In genomic region chr14:58427289-58428010, GRCh38 we compare ENCODE assay signal across 8 cellular contexts. TPM values are rescaled to one million over a fixed set of nuclear protein-coding genes. Genes with fewer than 3 reads are reported as not detected.
A peak's percentile ranks its signal among the peaks of the same experiment; 100 is the strongest.
DNase-seq lines count a peak whose midpoint lies in the region; ATAC-seq and TF ChIP-seq lines count a peak whose summit lies in the region.

Gene KIAA0586 (plus strand): TSS chr14:58427719. CDS start chr14:58428265, 546 bp downstream.
Gene TIMM9 (minus strand): TSS chr14:58427531. CDS start chr14:58411945, 15,586 bp downstream.

- H3K4me1 ChIP-seq in IMR-90 (ENCODE audit: control insufficient read depth, insufficient read depth, low read length), result no peaks in the 10 kb centered on the region
- peaks cover 24% of the 10 kb centered on the region for H3K4me1 ChIP-seq in mononuclear cell (ENCODE audit: insufficient read depth, low read length)

- peak within 1 kb of the TSS; percentile 97 for H3K4me2 ChIP-seq in IMR-90 (ENCODE audit: low read depth, low read length)

- H2BK20ac ChIP-seq in IMR-90 (ENCODE audit: low read depth, low read length), result peak within 1 kb of the TSS; percentile 96

- H3K9me3 ChIP-seq in IMR-90 (ENCODE audit: control insufficient read depth, insufficient read depth, low read length), result no peaks in the 10 kb centered on the region
- H3K9me3 ChIP-seq in mononuclear cell (ENCODE audit: low read depth, low read length), result no peaks in the 10 kb centered on the region

- WGBS in IMR-90 (ENCODE audit: extremely low coverage in 2 of 2, insufficient read length in 1 of 2), 2 experiments, result no CpG with 5 or more reads among the region's 32 CpGs

- BruUV-seq in IMR-90 (replicated peaks; lab: Mats Ljungman, UMichigan), result no TSS peak

- peak within 1 kb of the TSS; percentile 83 for H4K5ac ChIP-seq in IMR-90 (ENCODE audit: low read depth, low read length)

- in situ Hi-C loops in IMR-90 (cut with MboI; ENCODE audit: low sequenced_read_pairs), result no loop called here

- peak within 1 kb of the TSS; percentile 86 for H3K23ac ChIP-seq in IMR-90 (ENCODE audit: low read depth, low read length)

- peak within 1 kb of the TSS; percentile 95 for H2AFZ ChIP-seq in IMR-90 (replicated peaks; ENCODE audit: low read length, poor library complexity)

- H3K27ac ChIP-seq in IMR-90 (ENCODE audit: insufficient read depth, low read length), result peak within 1 kb of the TSS; percentile 93

- H2BK15ac ChIP-seq in IMR-90 (ENCODE audit: low read depth, low read length), result peak within 1 kb of the TSS; percentile 86

- peak; percentile 72; the same call in 1 of the 2 replicates for TF ChIP-seq POLR2A in IMR-90 (IDR thresholded peaks at IDR 0.05; ENCODE audit: low read depth, low read length)

- H3K9me1 ChIP-seq in IMR-90 (ENCODE audit: insufficient read depth, low read length), result no peaks in the 10 kb centered on the region

- peak within 1 kb of the TSS; percentile 88 for H3K18ac ChIP-seq in IMR-90 (ENCODE audit: low read depth, low read length)

- TF ChIP-seq CTCF in IMR-90 (conservative IDR thresholded peaks at IDR 0.05; ENCODE audit: low read depth, low read length), result no peak
- TF ChIP-seq CTCF in epithelial cell of esophagus (IDR thresholded peaks at IDR 0.05; ENCODE audit: insufficient read depth, low read depth, low read length, missing control alignments), result no peak

- no peaks in the 10 kb centered on the region for H4K20me1 ChIP-seq in IMR-90 (ENCODE audit: insufficient read depth, low read length)

- CTCF ChIA-PET in IMR-90 (lab: Yijun Ruan, JAX), result no interaction called here

- POLR2A ChIA-PET in IMR-90 (lab: Charles Lee; ENCODE audit: unreplicated experiment), result interaction anchor here (0.6 kb wide), 2 partner anchors 122 to 738 kb away, joined by 3 read pairs; no protein-coding TSS in a partner anchor

- 0 out of 2 replicates have a peak, but pooled peaks cover 2% of the 10 kb centered on the region for H3K36me3 ChIP-seq in IMR-90 (ENCODE audit: control insufficient read depth, insufficient read depth, low read length)

- dilution Hi-C loops in IMR-90 (cut with HindIII; ENCODE audit: low sequenced_read_pairs, unreplicated experiment), result no loop called here

- peak within 1 kb of the TSS; percentile 95 for H4K91ac ChIP-seq in IMR-90 (ENCODE audit: insufficient read depth, low read depth, low read length)

- H3K4ac ChIP-seq in IMR-90 (ENCODE audit: low read depth, low read length), result peak within 1 kb of the TSS; percentile 96

- H3K14ac ChIP-seq in IMR-90 (replicated peaks; ENCODE audit: low read depth, low read length), result peak within 1 kb of the TSS; percentile 97

- H3K27me3 ChIP-seq in IMR-90 (ENCODE audit: control insufficient read depth, insufficient read depth, low read length) (no peaks in the 10 kb centered on the region), mononuclear cell (ENCODE audit: insufficient read depth, low read length) (no peaks in the 10 kb centered on the region)

- peak within 1 kb of the TSS; percentile 84 for H2AK9ac ChIP-seq in IMR-90 (replicated peaks; ENCODE audit: low read depth, low read length, poor library complexity)

- H2BK120ac ChIP-seq in IMR-90 (ENCODE audit: low read depth, low read length), result peak within 1 kb of the TSS; percentile 97

- peak; percentile 86 for ATAC-seq in GM21528 (IDR thresholded peaks at IDR 0.05; ENCODE audit: low FRiP score, unreplicated experiment)
- peak; percentile 95 for ATAC-seq in IMR-90 (ENCODE audit: low read depth)

- intact Hi-C loops in IMR-90 (cut with micrococcal nuclease), result loop anchor here (2.0 kb wide), 1 partner anchor 129 kb away; the partner anchor contains the start of gene ARID4A

- H4K8ac ChIP-seq in IMR-90 (ENCODE audit: low read depth in 2 of 2, low read length in 2 of 2), result peak within 1 kb of the TSS; percentile 90 to 98

- H2BK5ac ChIP-seq in IMR-90 (ENCODE audit: low read depth, low read length, poor library complexity, severe bottlenecking), result peak within 1 kb of the TSS; percentile 96

- DNase-seq in DMS 273 (lab: John Stamatoyannopoulos, UW; ENCODE audit: unreplicated experiment) (peak; percentile 99), IMR-90 (peak; percentile 99), OCI-M1 (lab: John Stamatoyannopoulos, UW) (peak; percentile 96), activated T-cell treated with anti-CD3 and anti-CD28 coated beads for 24 hours (ENCODE audit: low read depth) (peak; percentile 95), epithelial cell of esophagus (ENCODE audit: low read depth) (peak; percentile 99)
- DNase-seq in stimulated activated CD8-positive, alpha-beta memory T cell treated with anti-CD3 and anti-CD28 coated beads, Interleukin-4, amount 100 ng/mL, for 1 hour (ENCODE audit: low read depth in 2 of 2, low spot score in 1 of 2), result peak; percentile 87 to 91

- H3K56ac ChIP-seq in IMR-90 (ENCODE audit: extremely low read depth, insufficient read depth, low read length), result peak within 1 kb of the TSS; percentile 99

- H3K9ac ChIP-seq in IMR-90 (ENCODE audit: low read depth, low read length), result peak within 1 kb of the TSS; percentile 98

- H3K79me1 ChIP-seq in IMR-90 (ENCODE audit: low read depth in 1 of 2, low read length in 2 of 2), result peaks cover 2 to 22% of the 10 kb centered on the region in 2 experiments; a peak in 2 of 4 replicates

- peak within 1 kb of the TSS; percentile 92 for H3K4me3 ChIP-seq in IMR-90 (ENCODE audit: insufficient read depth, low read depth, low read length)
- H3K4me3 ChIP-seq in epithelial cell of esophagus (ENCODE audit: low read length), result peak within 1 kb of the TSS; percentile 91
- peak within 1 kb of the TSS; percentile 79 for H3K4me3 ChIP-seq in mononuclear cell (ENCODE audit: low read length)

- no peak for TF ChIP-seq RAD21 in IMR-90 (IDR thresholded peaks at IDR 0.05; ENCODE audit: low read length)

- peak within 1 kb of the TSS; percentile 2; the same call in 1 of the 2 replicates for H2AK5ac ChIP-seq in IMR-90 (ENCODE audit: low read depth, low read length)

TF ChIP-seq in IMR-90, 13 proteins besides CTCF, POLR2A, EP300 and RAD21:
- peak; percentile 82 for TF ChIP-seq MXI1 (IDR thresholded peaks at IDR 0.05; ENCODE audit: borderline replicate concordance, low read depth, low read length)
- TF ChIP-seq MAFK (IDR thresholded peaks at IDR 0.05; ENCODE audit: low read depth, low read length), result no peak
- peak; percentile 47 for TF ChIP-seq RCOR1 (IDR thresholded peaks at IDR 0.05; ENCODE audit: insufficient replicate concordance, low read length)
- TF ChIP-seq CEBPB (IDR thresholded peaks at IDR 0.05; ENCODE audit: low read depth, low read length), result no peak
- no peak for TF ChIP-seq SMC3 (IDR thresholded peaks at IDR 0.05; ENCODE audit: low read depth, low read length)
- no peak for TF ChIP-seq FOS (IDR thresholded peaks at IDR 0.05; ENCODE audit: low read depth, low read length)
- no peak for TF ChIP-seq NFE2L2 (IDR thresholded peaks at IDR 0.05; ENCODE audit: low read depth, low read length)
- TF ChIP-seq CHD1 (IDR thresholded peaks at IDR 0.05; ENCODE audit: low read depth, low read length), result peak; percentile 62; the same call in 1 of the 2 replicates
- no peak for TF ChIP-seq RFX5 (IDR thresholded peaks at IDR 0.05; ENCODE audit: low read depth, low read length)
- TF ChIP-seq MAZ (IDR thresholded peaks at IDR 0.05; ENCODE audit: borderline replicate concordance, low read depth, low read length), result peak; percentile 29; the same call in 1 of the 2 replicates
- TF ChIP-seq BHLHE40 (IDR thresholded peaks at IDR 0.05; ENCODE audit: low read depth, low read length), result peak; percentile 56; the same call in 1 of the 2 replicates
- TF ChIP-seq USF2 (IDR thresholded peaks at IDR 0.05; ENCODE audit: low read depth, low read length), result no peak
- TF ChIP-seq ELK1 (IDR thresholded peaks at IDR 0.05; ENCODE audit: borderline replicate concordance, low read depth, low read length), result no peak
TF ChIP-seq in IMR-90: peak in this region for 5.

RNA-seq across cellular contexts. Expression of gene KIAA0586, which starts in this region (rescaled TPM):
- total RNA-seq in IMR-90 (2012; rRNA removed), result 36.7 and 44.4 TPM in 2 replicates
- polyA plus RNA-seq in IMR-90 (2012; rRNA removed), result 9.4 and 9.5 TPM in 2 replicates
- polyA plus RNA-seq in IMR-90 (2012; cell fraction: cytosol; rRNA removed), result 1.1 and 2.3 TPM in 2 replicates
- polyA plus RNA-seq in IMR-90 (2012; cell fraction: nucleus; rRNA removed; ENCODE audit: low replicate concordance), result 1.6 and 11.4 TPM in 2 replicates
- total RNA-seq in mononuclear cell, result 18.4 TPM

RNA-seq across cellular contexts. Expression of gene TIMM9, which starts in this region (rescaled TPM):
- 27.8 and 49.7 TPM in 2 replicates for total RNA-seq in IMR-90 (2012; rRNA removed)
- 19.2 and 23.7 TPM in 2 replicates for polyA plus RNA-seq in IMR-90 (2012; rRNA removed)
- polyA plus RNA-seq in IMR-90 (2012; cell fraction: cytosol; rRNA removed), result 16.3 and 19.4 TPM in 2 replicates
- 2.4 and 14.6 TPM in 2 replicates for polyA plus RNA-seq in IMR-90 (2012; cell fraction: nucleus; rRNA removed; ENCODE audit: low replicate concordance)
- 25.7 TPM for total RNA-seq in mononuclear cell

Comparison
In these comparisons a context has a peak if more than half of its experiments do, and no peak if none do; other contexts are left out.
1. Peak in every context shown above with its lines: DNase-seq, ATAC-seq, H3K4me3 ChIP-seq and H3K27ac ChIP-seq.